ENCODE assay signal across 14 cellular contexts in the genomic region with DNA sequence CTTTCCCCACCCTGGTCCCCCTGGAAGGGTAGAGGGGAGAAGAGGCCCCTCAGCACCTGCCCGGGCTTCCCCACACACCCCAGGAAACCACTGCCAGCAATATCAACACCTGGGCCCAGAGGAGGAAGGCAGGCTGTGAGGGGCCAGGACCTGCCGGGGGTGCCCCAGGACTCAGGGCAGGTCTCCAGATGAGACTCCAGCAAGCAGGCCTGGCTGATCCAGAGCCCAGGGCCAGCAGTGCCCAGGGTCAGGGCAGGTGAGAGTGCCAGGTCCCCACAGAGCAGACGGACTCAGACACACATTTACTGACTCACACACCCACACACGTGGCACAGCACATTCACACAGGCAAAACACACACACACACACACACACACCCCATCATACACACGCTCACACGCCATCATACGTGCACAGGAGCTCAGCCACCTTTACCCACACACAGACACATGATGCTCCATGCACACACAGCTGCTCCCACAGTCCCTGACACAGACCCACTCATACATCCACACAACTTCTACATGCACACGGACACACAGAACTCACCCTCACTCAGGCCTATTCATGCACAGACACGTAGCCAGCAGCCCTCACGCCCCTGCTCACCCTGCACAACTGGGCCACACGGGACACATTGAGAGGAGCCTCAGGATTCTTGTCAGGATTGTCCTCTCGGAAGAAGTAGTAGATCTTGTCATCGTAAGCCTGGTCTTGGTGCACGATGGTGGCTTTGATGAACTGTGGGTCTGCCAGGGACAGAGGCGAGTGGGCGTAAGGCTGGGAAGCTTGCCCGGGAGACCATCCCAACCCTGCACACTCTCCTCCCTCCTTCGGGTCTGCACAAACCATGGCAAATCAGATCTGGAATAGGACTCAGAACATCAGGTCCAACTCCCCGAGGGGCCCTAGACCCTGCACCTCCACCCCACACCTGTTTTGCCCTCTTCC. TPM values are rescaled to one million over a fixed set of nuclear protein-coding genes. Genes with fewer than 3 reads are reported as not detected.
DNase-seq lines count a peak whose midpoint lies in the region; ATAC-seq, FAIRE-seq and TF ChIP-seq lines count a peak whose summit lies in the region.
"Had no signal": no experiment of that assay in that cellular context is flagged by ENCODE, and none has a peak within 500 bp of the region (broad histone marks: within the 10 kb centered on the region; RNA-seq: fewer than 3 reads in every experiment).

No MANE protein-coding gene starts in this region.

- H3K18ac ChIP-seq in trophoblast cell (ENCODE audit: low read length), result no peak overlapping the region

- no TSS peak for BruUV-seq in GM12878 (replicated peaks; lab: Mats Ljungman, UMichigan)

- H2AFZ ChIP-seq in GM12878 (ENCODE audit: control insufficient read depth, low read depth, low read length), result no peak overlapping the region
- H2AFZ ChIP-seq in osteoblast (ENCODE audit: low read length), result no peak overlapping the region
- no peak overlapping the region for H2AFZ ChIP-seq in trophoblast cell (ENCODE audit: insufficient read depth, low read length, poor library complexity)

- no peak overlapping the region for H2BK12ac ChIP-seq in trophoblast cell (ENCODE audit: low read length)

- peaks cover 20% of the 10 kb centered on the region for H3K79me1 ChIP-seq in trophoblast cell (ENCODE audit: low read length)

- CTCF ChIA-PET in GM12878 (lab: Yijun Ruan, JAX), result interaction anchor here (16.9 kb wide), 1 partner anchor 15 kb away, joined by 187 read pairs; no protein-coding TSS in a partner anchor

- H3K23ac ChIP-seq in trophoblast cell (ENCODE audit: low read length), result no peak overlapping the region

- H3K36me3 ChIP-seq in GM12878 (ENCODE audit: control insufficient read depth in 2 of 2, insufficient read depth in 2 of 2, low read length in 1 of 2), result peaks cover 60 to 74% of the 10 kb centered on the region in 2 experiments
- peaks cover 68% of the 10 kb centered on the region for H3K36me3 ChIP-seq in osteoblast (ENCODE audit: insufficient read depth, low read length)
- peaks cover 58 to 66% of the 10 kb centered on the region in 2 experiments for H3K36me3 ChIP-seq in trophoblast cell (ENCODE audit: control insufficient read depth in 1 of 2, insufficient read depth in 2 of 2, low read length in 2 of 2)
- no peaks in the 10 kb centered on the region for H3K36me3 ChIP-seq in kidney (ENCODE audit: control insufficient read depth in 1 of 2, insufficient read depth in 2 of 2, low read length in 2 of 2)
- H3K36me3 ChIP-seq: sigmoid colon, tibial artery had no signal

- no peak overlapping the region for H3K4ac ChIP-seq in trophoblast cell (ENCODE audit: low read depth, low read length)

- H4K12ac ChIP-seq in trophoblast cell (ENCODE audit: low read depth, low read length), result no peak overlapping the region

- no peak overlapping the region for H2BK120ac ChIP-seq in trophoblast cell (ENCODE audit: insufficient read depth, low read length, poor library complexity)

- RAD21 ChIA-PET in GM12878 (lab: Charles Lee; ENCODE audit: unreplicated experiment), result interaction anchor here (24.4 kb wide), 1 partner anchor 16 kb away, joined by 496 read pairs; no protein-coding TSS in a partner anchor

- H3K4me2 ChIP-seq in GM12878 (ENCODE audit: control insufficient read depth, insufficient read depth) (no peak overlapping the region), osteoblast (ENCODE audit: insufficient read depth, low read length) (peak overlapping the region; percentile 12), trophoblast cell (ENCODE audit: low read length) (no peak overlapping the region)

- H3K4me1 ChIP-seq in GM12878 (ENCODE audit: control insufficient read depth, insufficient read depth, low read length) (peaks cover 29% of the 10 kb centered on the region), osteoblast (ENCODE audit: insufficient read depth, low read length) (peaks cover 67% of the 10 kb centered on the region), trophoblast cell (ENCODE audit: control insufficient read depth in 1 of 2, insufficient read depth in 2 of 2, low read length in 2 of 2) (peaks cover 36 to 43% of the 10 kb centered on the region in 2 experiments), kidney (ENCODE audit: control insufficient read depth in 1 of 2, insufficient read depth in 1 of 2, low read depth in 1 of 2, low read length in 2 of 2) (peaks cover 0 to 3% of the 10 kb centered on the region in 2 donors)
- H3K4me1 ChIP-seq: sigmoid colon had no signal

- in situ Hi-C loops in GM12878 (cut with MboI), result no loop called here

- H3K27me3 Mint-ChIP-seq in IgD-negative memory B cell, result no peaks in the 10 kb centered on the region
- H3K27me3 Mint-ChIP-seq: dendritic cell treated with granulocyte-macrophage colony-stimulating factor and Interleukin-4, amounts not matched to agents 40 ng/mL and 50 ng/mL, for 4 days had no signal

- H3K27ac Mint-ChIP-seq in IgD-negative memory B cell, result peak overlapping the region; percentile 6 to 87 (median 69)
- H3K27ac Mint-ChIP-seq: dendritic cell treated with granulocyte-macrophage colony-stimulating factor and Interleukin-4, amounts not matched to agents 40 ng/mL and 50 ng/mL, for 4 days had no signal

- POLR2A ChIA-PET in GM12878 (lab: Charles Lee), result interaction anchor here (0.6 kb wide), 1 partner anchor 441 kb away, joined by 3 read pairs; no protein-coding TSS in a partner anchor

- peaks cover 66% of the 10 kb centered on the region for H3K79me2 ChIP-seq in GM12878 (ENCODE audit: control insufficient read depth, insufficient read depth, low read length)
- peaks cover 90% of the 10 kb centered on the region for H3K79me2 ChIP-seq in osteoblast (ENCODE audit: insufficient read depth, low read length)
- H3K79me2 ChIP-seq in trophoblast cell (ENCODE audit: control insufficient read depth, insufficient read depth, low read length, poor library complexity), result peaks cover 10% of the 10 kb centered on the region

- no peak overlapping the region for H3K14ac ChIP-seq in trophoblast cell (ENCODE audit: low read length)

- intact Hi-C loops in GM12878 (cut with micrococcal nuclease; ENCODE audit: unreplicated experiment) (no loop called here), kidney (cut with DNase I) (no loop called here)

- WGBS in GM12878 (ENCODE audit: insufficient coverage, insufficient replicate concordance, low lambda C conversion rate, missing lambda C conversion rate), result 54% methylated on average over 19 of the region's 19 CpGs
- WGBS in trophoblast cell (ENCODE audit: extremely low coverage, insufficient coverage, insufficient read length), result no CpG with 5 or more reads among the region's 19 CpGs

- no peak for TF ChIP-seq RAD21 in GM12878 (IDR thresholded peaks at IDR 0.05; ENCODE audit: insufficient read depth, low read depth, low read length)

- no peaks in the 10 kb centered on the region for H3K9me3 ChIP-seq in GM12878 (replicated peaks; ENCODE audit: control insufficient read depth, insufficient read depth, low read length)
- H3K9me3 ChIP-seq in osteoblast (ENCODE audit: low read depth, low read length), result no peaks in the 10 kb centered on the region
- H3K9me3 ChIP-seq in trophoblast cell (ENCODE audit: insufficient read depth, low read depth, low read length), result no peaks in the 10 kb centered on the region
- no peaks in the 10 kb centered on the region for H3K9me3 ChIP-seq in kidney (ENCODE audit: control insufficient read depth in 1 of 2, low read length in 2 of 2)
- H3K9me3 ChIP-seq: sigmoid colon, tibial artery had no signal

- SMC1A ChIA-PET in GM12878 (lab: Charles Lee; ENCODE audit: uncharacterized antibody, unreplicated experiment), result interaction anchor here (9.3 kb wide), 1 partner anchor 14 kb away, joined by 82 read pairs; no protein-coding TSS in a partner anchor

- peaks cover 23% of the 10 kb centered on the region for H4K20me1 ChIP-seq in GM12878 (ENCODE audit: control insufficient read depth, insufficient read depth)
- peaks cover 37% of the 10 kb centered on the region for H4K20me1 ChIP-seq in osteoblast (ENCODE audit: insufficient read depth, low read length)

- H2AK5ac ChIP-seq in trophoblast cell (ENCODE audit: low read length), result no peak overlapping the region

- no peaks in the 10 kb centered on the region for H3K9me3 Mint-ChIP-seq in IgD-negative memory B cell
- H3K9me3 Mint-ChIP-seq: dendritic cell treated with granulocyte-macrophage colony-stimulating factor and Interleukin-4, amounts not matched to agents 40 ng/mL and 50 ng/mL, for 4 days; immature natural killer cell had no signal

- DNase-seq in GM12891 (ENCODE audit: insufficient read length, low spot score) (no peak), GM12878 (ENCODE audit: low read depth, low spot score) (no peak), osteoblast (ENCODE audit: insufficient read length, low spot score, missing footprints) (peak; percentile 82), trophoblast cell (no peak), NOMO-1 (lab: John Stamatoyannopoulos, UW; ENCODE audit: unreplicated experiment in 2 of 2) (no peak), kidney (no peak)
- DNase-seq: activated CD4-positive, alpha-beta T cell treated with anti-CD3 and anti-CD28 coated beads, Interleukin-2, amount 50 U/mL, for 48 hours; immature natural killer cell; NCI-H2081; sigmoid colon; tibial artery had no signal

- H3K36me3 Mint-ChIP-seq in IgD-negative memory B cell, result peaks cover 9% of the 10 kb centered on the region

- no peak overlapping the region for H2BK5ac ChIP-seq in trophoblast cell (ENCODE audit: low read depth, low read length, poor library complexity)

- H4K8ac ChIP-seq in trophoblast cell (ENCODE audit: low read depth, low read length), result no peak overlapping the region

- H3K9ac ChIP-seq in GM12878 (ENCODE audit: control insufficient read depth, insufficient read depth, low read length), result no peak overlapping the region
- no peak overlapping the region for H3K9ac ChIP-seq in trophoblast cell (ENCODE audit: low read length)
- H3K9ac ChIP-seq in kidney (ENCODE audit: low read length in 2 of 2), result no peak overlapping the region

- FAIRE-seq in GM12891 (lab: Jason Lieb, UNC) (peak; percentile 85), GM12878 (lab: Jason Lieb, UNC) (no peak), kidney (lab: Jason Lieb, UNC) (no peak)

- TF ChIP-seq CTCF in GM12878 (IDR thresholded peaks at IDR 0.05 in 2 of 3, conservative IDR thresholded peaks at IDR 0.05 in 1 of 3; ENCODE audit: control insufficient read depth in 2 of 3, extremely low read depth in 1 of 3, insufficient read depth in 1 of 3, low read depth in 3 of 3, low read length in 3 of 3) (no peak), osteoblast (IDR thresholded peaks at IDR 0.05; ENCODE audit: extremely low read depth, low read depth, low read length) (no peak), kidney (IDR thresholded peaks at IDR 0.05; ENCODE audit: borderline replicate concordance, extremely low read depth, insufficient read depth) (no peak)

- H3K4me3 ChIP-seq in GM12878 (no peak overlapping the region), osteoblast (ENCODE audit: insufficient read depth, low read length) (peak overlapping the region; percentile 17), trophoblast cell (ENCODE audit: low read depth, low read length) (no peak overlapping the region), kidney (ENCODE audit: low read length in 2 of 2) (no peak overlapping the region)
- H3K4me3 ChIP-seq: sigmoid colon, tibial artery had no signal

- no peak overlapping the region for H4K91ac ChIP-seq in trophoblast cell (ENCODE audit: low read depth, low read length)

- TF ChIP-seq EP300 in GM12878 (IDR thresholded peaks at IDR 0.05; ENCODE audit: borderline replicate concordance in 1 of 2, control insufficient read depth in 1 of 2, low read depth in 2 of 2, low read length in 2 of 2), result no peak

- peak overlapping the region in 2 of 4 donors; percentile 35 to 47 for H3K4me3 Mint-ChIP-seq in IgD-negative memory B cell
- H3K4me3 Mint-ChIP-seq: dendritic cell treated with granulocyte-macrophage colony-stimulating factor and Interleukin-4, amounts not matched to agents 40 ng/mL and 50 ng/mL, for 4 days; immature natural killer cell had no signal

- H3K27ac ChIP-seq in GM12878 (ENCODE audit: control insufficient read depth, insufficient read depth) (peak overlapping the region; percentile 29; the same call in 1 of the 2 replicates), osteoblast (ENCODE audit: low read depth, low read length) (peak overlapping the region; percentile 75), trophoblast cell (ENCODE audit: low read depth, low read length) (no peak overlapping the region), kidney (ENCODE audit: low read depth in 2 of 2, low read length in 2 of 2) (no peak overlapping the region)
- H3K27ac ChIP-seq: sigmoid colon, tibial artery had no signal

- H3K27me3 ChIP-seq in GM12878 (replicated peaks in 1 of 2; ENCODE audit: control insufficient read depth in 2 of 2, insufficient read depth in 2 of 2, low read length in 1 of 2), result no peaks in the 10 kb centered on the region
- H3K27me3 ChIP-seq in osteoblast (ENCODE audit: insufficient read depth, low read length), result no peaks in the 10 kb centered on the region
- H3K27me3 ChIP-seq in trophoblast cell (ENCODE audit: insufficient read depth, low read length), result no peaks in the 10 kb centered on the region
- H3K27me3 ChIP-seq: sigmoid colon had no signal

- TF ChIP-seq POLR2A in GM12891 (IDR thresholded peaks at IDR 0.05; ENCODE audit: low read depth, low read length) (no peak), GM12878 (IDR thresholded peaks at IDR 0.05; ENCODE audit: low read depth, low read length) (peak; percentile 52)

- peaks cover 24 to 29% (median 28%) of the 10 kb centered on the region in 3 donors for H3K4me1 Mint-ChIP-seq in IgD-negative memory B cell

- ATAC-seq in GM12878 (no peak), HG03095 (IDR thresholded peaks at IDR 0.05; ENCODE audit: unreplicated experiment) (no peak)

RNA-seq across cellular contexts. Expression of a gene that starts 17.5 kb away (rescaled TPM):
- polyA plus RNA-seq in GM12891 (2012; ENCODE audit: low read depth, missing spikeins), result 51.0 TPM
- polyA plus RNA-seq in IgD-negative memory B cell (5.0 TPM), GM12878 (2011; rRNA removed) (37.6 and 65.2 TPM in 2 replicates), GM12878 (2014; fragmentation: Illumina TruSeq; extraction: Trizol) (47.9 and 70.5 TPM in 2 replicates), GM12878 (2014; fragmentation: Nextera tagmentation; extraction: Ambion mirVana) (1 to 10 TPM in 1 of 2 experiments, under 1 TPM in 1; 0.08 to 1.1 TPM), GM12878 (2014; rRNA removed) (99.1 and 99.2 TPM in 2 replicates), GM12878 (2016; fragmentation: Nextera tagmentation; extraction: Ambion mirVana) (10 to 100 TPM; 13.3 to 15.6 TPM), kidney (ENCODE audit: insufficient read depth, low read depth, low replicate concordance) (2.8 TPM)
- total RNA-seq in GM12878 (2013; cell fraction: nucleolus; rRNA removed), result 137 and 160 TPM in 2 replicates
- total RNA-seq in GM12878 (2014; rRNA removed) (56.3 and 58.3 TPM in 2 replicates), GM12878 (2014; rRNA removed; fragmentation: Illumina TruSeq; extraction: Trizol) (48.7 and 52.9 TPM in 2 replicates), GM12878 (2021) (112 and 114 TPM in 2 replicates), osteoblast (30.4 and 36.2 TPM in 2 replicates), kidney (3.6 TPM)
- polyA plus RNA-seq in GM12878 (2011; ENCODE audit: low read depth), result 33.6 TPM
- 115 and 126 TPM in 2 replicates for polyA plus RNA-seq in GM12878 (2011; cell fraction: cytosol; rRNA removed)
- polyA plus RNA-seq in GM12878 (2011; cell fraction: nucleus; rRNA removed), result 208 and 229 TPM in 2 replicates
- polyA plus RNA-seq in GM12878 (2012), result 60.0 and 110 TPM in 2 replicates
- polyA minus RNA-seq in GM12878 (2011; rRNA and poly(A)+ RNA removed), result 75.6 and 130 TPM in 2 replicates
- 48.1 and 52.4 TPM in 2 replicates for polyA minus RNA-seq in GM12878 (2011; cell fraction: cytosol; rRNA and poly(A)+ RNA removed)
- 48.2 and 63.7 TPM in 2 replicates for polyA minus RNA-seq in GM12878 (2011; cell fraction: nucleus; rRNA and poly(A)+ RNA removed)
- 135 and 149 TPM in 2 replicates for polyA plus RNA-seq in trophoblast cell (2013)

RNA-seq across cellular contexts. Expression of a gene that starts 44.7 kb away (rescaled TPM):
- polyA plus RNA-seq in GM12891 (2012; ENCODE audit: low read depth, missing spikeins), result 105 TPM
- polyA plus RNA-seq in IgD-negative memory B cell (123 TPM), GM12878 (2011; rRNA removed) (72.6 and 89.7 TPM in 2 replicates), GM12878 (2014; fragmentation: Illumina TruSeq; extraction: Trizol) (61.3 and 90.5 TPM in 2 replicates), GM12878 (2014; fragmentation: Nextera tagmentation; extraction: Ambion mirVana) (10 to 100 TPM; 25.9 to 59.1 TPM), GM12878 (2014; rRNA removed) (117 and 135 TPM in 2 replicates), GM12878 (2016; fragmentation: Nextera tagmentation; extraction: Ambion mirVana) (100 to 1,000 TPM; 123 to 145 TPM), kidney (ENCODE audit: insufficient read depth, low read depth, low replicate concordance) (75.8 TPM)
- total RNA-seq in GM12878 (2013; cell fraction: nucleolus; rRNA removed), result 22.7 and 26.2 TPM in 2 replicates
- total RNA-seq in GM12878 (2014; rRNA removed) (106 and 107 TPM in 2 replicates), GM12878 (2014; rRNA removed; fragmentation: Illumina TruSeq; extraction: Trizol) (44.3 and 46.6 TPM in 2 replicates), GM12878 (2021) (81.3 and 84.8 TPM in 2 replicates), osteoblast (39.8 and 41.3 TPM in 2 replicates), kidney (32.9 TPM)
- polyA plus RNA-seq in GM12878 (2011; ENCODE audit: low read depth), result 33.5 TPM
- polyA plus RNA-seq in GM12878 (2011; cell fraction: cytosol; rRNA removed), result 138 and 156 TPM in 2 replicates
- 60.8 and 62.4 TPM in 2 replicates for polyA plus RNA-seq in GM12878 (2011; cell fraction: nucleus; rRNA removed)
- polyA plus RNA-seq in GM12878 (2012), result 57.3 and 69.1 TPM in 2 replicates
- polyA minus RNA-seq in GM12878 (2011; rRNA and poly(A)+ RNA removed), result 79.1 and 122 TPM in 2 replicates
- 32.5 and 36.5 TPM in 2 replicates for polyA minus RNA-seq in GM12878 (2011; cell fraction: cytosol; rRNA and poly(A)+ RNA removed)
- 17.3 and 22.1 TPM in 2 replicates for polyA minus RNA-seq in GM12878 (2011; cell fraction: nucleus; rRNA and poly(A)+ RNA removed)
- 34.6 and 35.4 TPM in 2 replicates for polyA plus RNA-seq in trophoblast cell (2013)

RNA-seq across cellular contexts. Expression of a gene that starts 48.8 kb away (rescaled TPM):
- polyA plus RNA-seq in GM12891 (2012; ENCODE audit: low read depth, missing spikeins), result 0.54 TPM
- polyA plus RNA-seq in IgD-negative memory B cell, result not detected
- 8.3 and 9.5 TPM in 2 replicates for total RNA-seq in GM12878 (2013; cell fraction: nucleolus; rRNA removed)
- not detected in 2 replicates for total RNA-seq in GM12878 (2014; rRNA removed)
- not detected in 2 replicates for total RNA-seq in GM12878 (2014; rRNA removed; fragmentation: Illumina TruSeq; extraction: Trizol)
- 0.29 and 0.69 TPM in 2 replicates for total RNA-seq in GM12878 (2021)
- polyA plus RNA-seq in GM12878 (2011; ENCODE audit: low read depth), result 0.34 TPM
- polyA plus RNA-seq in GM12878 (2011; rRNA removed), result 1.1 and 1.2 TPM in 2 replicates
- 0.90 and 1.7 TPM in 2 replicates for polyA plus RNA-seq in GM12878 (2011; cell fraction: cytosol; rRNA removed)
- polyA plus RNA-seq in GM12878 (2011; cell fraction: nucleus; rRNA removed), result 1.4 and 3.2 TPM in 2 replicates
- 0.50 and 1.1 TPM in 2 replicates for polyA plus RNA-seq in GM12878 (2012)
- polyA plus RNA-seq in GM12878 (2014; fragmentation: Illumina TruSeq; extraction: Trizol), result 0.19 TPM in 1 of 2 replicates, not detected in the other
- polyA plus RNA-seq in GM12878 (2014; fragmentation: Nextera tagmentation; extraction: Ambion mirVana), result under 1 TPM; 0.11 to 0.23 TPM
- polyA plus RNA-seq in GM12878 (2014; rRNA removed), result 0.52 TPM in 1 of 2 replicates, not detected in the other
- polyA plus RNA-seq in GM12878 (2016; fragmentation: Nextera tagmentation; extraction: Ambion mirVana), result not detected
- polyA minus RNA-seq in GM12878 (2011; rRNA and poly(A)+ RNA removed), result 0.80 and 2.3 TPM in 2 replicates
- polyA minus RNA-seq in GM12878 (2011; cell fraction: cytosol; rRNA and poly(A)+ RNA removed), result not detected in 2 replicates
- 1.4 and 1.5 TPM in 2 replicates for polyA minus RNA-seq in GM12878 (2011; cell fraction: nucleus; rRNA and poly(A)+ RNA removed)
- 1.4 and 2.1 TPM in 2 replicates for total RNA-seq in osteoblast
- polyA plus RNA-seq in trophoblast cell (2013), result 217 and 235 TPM in 2 replicates
- total RNA-seq in kidney, result 0.13 TPM
- polyA plus RNA-seq in kidney (ENCODE audit: insufficient read depth, low read depth, low replicate concordance), result 2.7 TPM
- polyA plus RNA-seq: immature natural killer cell had no signal

Comparison
In these comparisons a context has a peak if more than half of its experiments do, and no peak if none do; other contexts are left out.
1. H3K27ac ChIP-seq: peak in GM12878 (single experiment) and osteoblast (single experiment); none in trophoblast cell (single experiment) and kidney (0 of 2).